Comparison of ENCODE assay signal across 8 cellular contexts in genomic region chr11:123580557-123581275, GRCh38.
A peak's percentile ranks its signal among the peaks of the same experiment; 100 is the strongest.
DNase-seq lines count a peak whose midpoint lies in the region; ATAC-seq lines count a peak whose summit lies in the region.

No MANE protein-coding gene starts in this region.

- peaks cover 28% of the 10 kb centered on the region for H3K36me3 Mint-ChIP-seq in activated CD4-positive, alpha-beta memory T cell treated with anti-CD3 and anti-CD28 coated beads, Interleukin-2, amount 10 ng/mL, durations not matched to agents 7 days and 5 days (ENCODE audit: low read depth)
- no peaks in the 10 kb centered on the region for H3K36me3 Mint-ChIP-seq in effector memory CD8-positive, alpha-beta T cell (ENCODE audit: insufficient read depth)
- peaks cover 6% of the 10 kb centered on the region for H3K36me3 Mint-ChIP-seq in stimulated activated effector memory CD8-positive, alpha-beta T cell treated with anti-CD3 and anti-CD28 coated beads, Interleukin-12 subunit alpha, Interleukin-12 subunit beta, amount 100 ng/mL, for 72 hours

- no peaks in the 10 kb centered on the region for H3K9me3 Mint-ChIP-seq in activated CD4-positive, alpha-beta memory T cell treated with anti-CD3 and anti-CD28 coated beads, Interleukin-2, amount 10 ng/mL, durations not matched to agents 7 days and 5 days
- H3K9me3 Mint-ChIP-seq in effector memory CD8-positive, alpha-beta T cell: no peaks in the 10 kb centered on the region
- H3K9me3 Mint-ChIP-seq in stimulated activated effector memory CD8-positive, alpha-beta T cell treated with anti-CD3 and anti-CD28 coated beads, Interleukin-12 subunit alpha, Interleukin-12 subunit beta, amount 100 ng/mL, for 72 hours: no peaks in the 10 kb centered on the region

- POLR2A ChIA-PET in activated CD4-positive, alpha-beta memory T cell treated with anti-CD3 and anti-CD28 coated beads, Interleukin-2, amount 10 ng/mL, durations not matched to agents 7 days and 5 days (lab: Charles Lee): no interaction called here

- in situ Hi-C loops in ACHN (cut with HindIII; ENCODE audit: low pct_ligation_motif_present, low pct_unique_long_range_greater_than_20kb, low sequenced_read_pairs): no loop called here

- no peak overlapping the region for H3K27ac Mint-ChIP-seq in activated CD4-positive, alpha-beta memory T cell treated with anti-CD3 and anti-CD28 coated beads, Interleukin-2, amount 10 ng/mL, durations not matched to agents 7 days and 5 days
- H3K27ac Mint-ChIP-seq in effector memory CD8-positive, alpha-beta T cell: no peak overlapping the region
- H3K27ac Mint-ChIP-seq in stimulated activated effector memory CD8-positive, alpha-beta T cell treated with anti-CD3 and anti-CD28 coated beads, Interleukin-12 subunit alpha, Interleukin-12 subunit beta, amount 100 ng/mL, for 72 hours: no peak overlapping the region

- no peaks in the 10 kb centered on the region for H3K27me3 Mint-ChIP-seq in activated CD4-positive, alpha-beta memory T cell treated with anti-CD3 and anti-CD28 coated beads, Interleukin-2, amount 10 ng/mL, durations not matched to agents 7 days and 5 days
- H3K27me3 Mint-ChIP-seq in effector memory CD8-positive, alpha-beta T cell: no peaks in the 10 kb centered on the region

- ATAC-seq in GM18858 (IDR thresholded peaks at IDR 0.05; ENCODE audit: unreplicated experiment) (peak; percentile 75), HG03039 (IDR thresholded peaks at IDR 0.05; ENCODE audit: unreplicated experiment) (peak; percentile 60)
- peak; percentile 91 for ATAC-seq in effector memory CD8-positive, alpha-beta T cell (replicated peaks)
- peak; percentile 71 for ATAC-seq in stimulated activated effector memory CD8-positive, alpha-beta T cell treated with anti-CD3 and anti-CD28 coated beads, Interleukin-12 subunit alpha, Interleukin-12 subunit beta, amount 100 ng/mL, for 72 hours

- peaks cover 32% of the 10 kb centered on the region for H3K4me1 Mint-ChIP-seq in activated CD4-positive, alpha-beta memory T cell treated with anti-CD3 and anti-CD28 coated beads, Interleukin-2, amount 10 ng/mL, durations not matched to agents 7 days and 5 days
- H3K4me1 Mint-ChIP-seq in effector memory CD8-positive, alpha-beta T cell (ENCODE audit: low read depth in 2 of 2): peaks cover 19 to 23% of the 10 kb centered on the region in 2 donors
- peaks cover 19% of the 10 kb centered on the region for H3K4me1 Mint-ChIP-seq in stimulated activated effector memory CD8-positive, alpha-beta T cell treated with anti-CD3 and anti-CD28 coated beads, Interleukin-12 subunit alpha, Interleukin-12 subunit beta, amount 100 ng/mL, for 72 hours

- H3K4me3 Mint-ChIP-seq in activated CD4-positive, alpha-beta memory T cell treated with anti-CD3 and anti-CD28 coated beads, Interleukin-2, amount 10 ng/mL, durations not matched to agents 7 days and 5 days: no peak overlapping the region
- peak overlapping the region in 1 of 2 donors; percentile 13 for H3K4me3 Mint-ChIP-seq in effector memory CD8-positive, alpha-beta T cell
- no peak overlapping the region for H3K4me3 Mint-ChIP-seq in stimulated activated effector memory CD8-positive, alpha-beta T cell treated with anti-CD3 and anti-CD28 coated beads, Interleukin-12 subunit alpha, Interleukin-12 subunit beta, amount 100 ng/mL, for 72 hours

- CTCF ChIA-PET in activated CD4-positive, alpha-beta memory T cell treated with anti-CD3 and anti-CD28 coated beads, Interleukin-2, amount 10 ng/mL, durations not matched to agents 7 days and 5 days (lab: Charles Lee): interaction anchor here (0.6 to 2.0 kb wide), 29 partner anchors 9 to 845 kb away, joined by 3 to 28 read pairs (median 4); no protein-coding TSS in a partner anchor

- DNase-seq in ACHN (peak; percentile 52), NCI-H2227 (lab: John Stamatoyannopoulos, UW; ENCODE audit: unreplicated experiment) (peak; percentile 71), myocyte (ENCODE audit: low read depth) (peak; percentile 51)
- DNase-seq in activated CD4-positive, alpha-beta memory T cell treated with anti-CD3 and anti-CD28 coated beads, Interleukin-2, amount 10 ng/mL, durations not matched to agents 7 days and 5 days: peak; percentile 71
- DNase-seq in effector memory CD8-positive, alpha-beta T cell: peak; percentile 42 to 59 (median 48)
- peak; percentile 42 to 80 for DNase-seq in stimulated activated effector memory CD8-positive, alpha-beta T cell treated with anti-CD3 and anti-CD28 coated beads, Interleukin-12 subunit alpha, Interleukin-12 subunit beta, amount 100 ng/mL, for 72 hours (ENCODE audit: low spot score in 2 of 2)

Comparison
In these comparisons a context has a peak if more than half of its experiments do, and no peak if none do; other contexts are left out.
1. Peak in every context shown above with its lines: DNase-seq and ATAC-seq.